ENCODE assay signal across 2 cellular contexts in genomic region chr22:27952091-27952490, GRCh38.
A peak's percentile ranks its signal among the peaks of the same experiment; 100 is the strongest.
TF ChIP-seq lines count a peak whose summit lies in the region.

No MANE protein-coding gene starts in this region.

TF ChIP-seq in liver, 16 proteins besides CTCF, POLR2A, EP300 and RAD21:
- peak; percentile 12 for TF ChIP-seq YY1 (IDR thresholded peaks at IDR 0.05)
- no peak for TF ChIP-seq SP1 (IDR thresholded peaks at IDR 0.05)
- no peak for TF ChIP-seq TAF1 (conservative IDR thresholded peaks at IDR 0.05)
- peak; percentile 63 to 71 for TF ChIP-seq JUND (IDR thresholded peaks at IDR 0.05)
- TF ChIP-seq, protein P1, sequence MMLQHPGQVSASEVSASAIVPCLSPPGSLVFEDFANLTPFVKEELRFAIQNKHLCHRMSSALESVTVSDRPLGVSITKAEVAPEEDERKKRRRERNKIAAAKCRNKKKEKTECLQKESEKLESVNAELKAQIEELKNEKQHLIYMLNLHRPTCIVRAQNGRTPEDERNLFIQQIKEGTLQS (IDR thresholded peaks at IDR 0.05) = peak; percentile 29
- TF ChIP-seq EGR1 (IDR thresholded peaks at IDR 0.05; ENCODE audit: low read depth in 2 of 2) = no peak
- no peak for TF ChIP-seq HNF4G (IDR thresholded peaks at IDR 0.05)

TF ChIP-seq in HepG2, 621 proteins besides CTCF, POLR2A, EP300 and RAD21:
- TF ChIP-seq, protein P2, sequence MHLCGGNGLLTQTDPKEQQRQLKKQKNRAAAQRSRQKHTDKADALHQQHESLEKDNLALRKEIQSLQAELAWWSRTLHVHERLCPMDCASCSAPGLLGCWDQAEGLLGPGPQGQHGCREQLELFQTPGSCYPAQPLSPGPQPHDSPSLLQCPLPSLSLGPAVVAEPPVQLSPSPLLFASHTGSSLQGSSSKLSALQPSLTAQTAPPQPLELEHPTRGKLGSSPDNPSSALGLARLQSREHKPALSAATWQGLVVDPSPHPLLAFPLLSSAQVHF (CRISPR knock-in tag; IDR thresholded peaks at IDR 0.05) = no peak
- TF ChIP-seq NFE2L1 (CRISPR knock-in tag; IDR thresholded peaks at IDR 0.05; ENCODE audit: borderline replicate concordance) (no peak), FOXC1 (CRISPR knock-in tag; IDR thresholded peaks at IDR 0.05; ENCODE audit: borderline replicate concordance) (no peak), SCMH1 (CRISPR knock-in tag; IDR thresholded peaks at IDR 0.05; ENCODE audit: borderline replicate concordance) (no peak), NAIF1 (CRISPR knock-in tag; IDR thresholded peaks at IDR 0.05; ENCODE audit: borderline replicate concordance) (no peak), ZNF460 (CRISPR knock-in tag; IDR thresholded peaks at IDR 0.05; ENCODE audit: borderline replicate concordance) (no peak), TRAFD1 (CRISPR knock-in tag; IDR thresholded peaks at IDR 0.05; ENCODE audit: borderline replicate concordance) (no peak), ZSCAN21 (CRISPR knock-in tag; IDR thresholded peaks at IDR 0.05; ENCODE audit: borderline replicate concordance) (no peak), RBM39 (IDR thresholded peaks at IDR 0.05; ENCODE audit: low read depth, low read length, poor library complexity, severe bottlenecking) (no peak), ZNF883 (CRISPR knock-in tag; IDR thresholded peaks at IDR 0.05; ENCODE audit: not compliant biosample characterization) (no peak), PRMT3 (CRISPR knock-in tag; IDR thresholded peaks at IDR 0.05; ENCODE audit: borderline replicate concordance, low read depth) (no peak)
- TF ChIP-seq, protein P3, sequence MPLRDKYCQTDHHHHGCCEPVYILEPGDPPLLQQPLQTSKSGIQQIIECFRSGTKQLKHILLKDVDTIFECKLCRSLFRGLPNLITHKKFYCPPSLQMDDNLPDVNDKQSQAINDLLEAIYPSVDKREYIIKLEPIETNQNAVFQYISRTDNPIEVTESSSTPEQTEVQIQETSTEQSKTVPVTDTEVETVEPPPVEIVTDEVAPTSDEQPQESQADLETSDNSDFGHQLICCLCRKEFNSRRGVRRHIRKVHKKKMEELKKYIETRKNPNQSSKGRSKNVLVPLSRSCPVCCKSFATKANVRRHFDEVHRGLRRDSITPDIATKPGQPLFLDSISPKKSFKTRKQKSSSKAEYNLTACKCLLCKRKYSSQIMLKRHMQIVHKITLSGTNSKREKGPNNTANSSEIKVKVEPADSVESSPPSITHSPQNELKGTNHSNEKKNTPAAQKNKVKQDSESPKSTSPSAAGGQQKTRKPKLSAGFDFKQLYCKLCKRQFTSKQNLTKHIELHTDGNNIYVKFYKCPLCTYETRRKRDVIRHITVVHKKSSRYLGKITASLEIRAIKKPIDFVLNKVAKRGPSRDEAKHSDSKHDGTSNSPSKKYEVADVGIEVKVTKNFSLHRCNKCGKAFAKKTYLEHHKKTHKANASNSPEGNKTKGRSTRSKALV (CRISPR knock-in tag; IDR thresholded peaks at IDR 0.05) = no peak
- TF ChIP-seq, protein P4, sequence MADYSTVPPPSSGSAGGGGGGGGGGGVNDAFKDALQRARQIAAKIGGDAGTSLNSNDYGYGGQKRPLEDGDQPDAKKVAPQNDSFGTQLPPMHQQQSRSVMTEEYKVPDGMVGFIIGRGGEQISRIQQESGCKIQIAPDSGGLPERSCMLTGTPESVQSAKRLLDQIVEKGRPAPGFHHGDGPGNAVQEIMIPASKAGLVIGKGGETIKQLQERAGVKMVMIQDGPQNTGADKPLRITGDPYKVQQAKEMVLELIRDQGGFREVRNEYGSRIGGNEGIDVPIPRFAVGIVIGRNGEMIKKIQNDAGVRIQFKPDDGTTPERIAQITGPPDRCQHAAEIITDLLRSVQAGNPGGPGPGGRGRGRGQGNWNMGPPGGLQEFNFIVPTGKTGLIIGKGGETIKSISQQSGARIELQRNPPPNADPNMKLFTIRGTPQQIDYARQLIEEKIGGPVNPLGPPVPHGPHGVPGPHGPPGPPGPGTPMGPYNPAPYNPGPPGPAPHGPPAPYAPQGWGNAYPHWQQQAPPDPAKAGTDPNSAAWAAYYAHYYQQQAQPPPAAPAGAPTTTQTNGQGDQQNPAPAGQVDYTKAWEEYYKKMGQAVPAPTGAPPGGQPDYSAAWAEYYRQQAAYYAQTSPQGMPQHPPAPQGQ (CRISPR knock-in tag; IDR thresholded peaks at IDR 0.05; ENCODE audit: borderline replicate concordance) = no peak
- TF ChIP-seq, protein P5, sequence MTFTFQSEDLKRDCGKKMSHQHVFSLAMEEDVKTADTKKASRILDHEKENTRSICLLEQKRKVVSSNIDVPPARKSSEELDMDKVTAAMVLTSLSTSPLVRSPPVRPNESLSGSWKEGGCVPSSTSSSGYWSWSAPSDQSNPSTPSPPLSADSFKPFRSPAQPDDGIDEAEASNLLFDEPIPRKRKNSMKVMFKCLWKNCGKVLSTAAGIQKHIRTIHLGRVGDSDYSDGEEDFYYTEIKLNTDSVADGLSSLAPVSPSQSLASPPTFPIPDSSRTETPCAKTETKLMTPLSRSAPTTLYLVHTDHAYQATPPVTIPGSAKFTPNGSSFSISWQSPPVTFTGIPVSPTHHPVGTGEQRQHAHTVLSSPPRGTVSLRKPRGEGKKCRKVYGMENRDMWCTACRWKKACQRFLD (CRISPR knock-in tag; IDR thresholded peaks at IDR 0.05; ENCODE audit: borderline replicate concordance) = no peak
- TF ChIP-seq, protein P6, sequence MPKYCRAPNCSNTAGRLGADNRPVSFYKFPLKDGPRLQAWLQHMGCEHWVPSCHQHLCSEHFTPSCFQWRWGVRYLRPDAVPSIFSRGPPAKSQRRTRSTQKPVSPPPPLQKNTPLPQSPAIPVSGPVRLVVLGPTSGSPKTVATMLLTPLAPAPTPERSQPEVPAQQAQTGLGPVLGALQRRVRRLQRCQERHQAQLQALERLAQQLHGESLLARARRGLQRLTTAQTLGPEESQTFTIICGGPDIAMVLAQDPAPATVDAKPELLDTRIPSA (CRISPR knock-in tag; IDR thresholded peaks at IDR 0.05; ENCODE audit: borderline replicate concordance) = no peak
